ENCODE assay signal across 11 cellular contexts in genomic region chr2:181106229-181106628, GRCh38.
DNase-seq lines count a peak whose midpoint lies in the region; ATAC-seq and TF ChIP-seq lines count a peak whose summit lies in the region.
"Had no signal": no experiment of that assay in that cellular context is flagged by ENCODE, and none has a peak within 500 bp of the region (broad histone marks: within the 10 kb centered on the region; RNA-seq: fewer than 3 reads in every experiment).

No MANE protein-coding gene starts in this region.

- no peaks in the 10 kb centered on the region for H3K9me3 ChIP-seq in CD4-positive, alpha-beta T cell (ENCODE audit: control insufficient read depth, low read length)
- H3K9me3 ChIP-seq in fibroblast of lung (ENCODE audit: control insufficient read depth, insufficient read depth, low read depth, low read length) = no peaks in the 10 kb centered on the region

- CTCF ChIA-PET in CD4-positive, alpha-beta T cell (lab: Charles Lee) = interaction anchor here (3.7 to 3.8 kb wide), 2 partner anchors 351 to 361 kb away, joined by 20 to 24 read pairs; partner anchors contain the start of gene ITGA4

- H3K4me1 Mint-ChIP-seq in CD4-positive, alpha-beta T cell (ENCODE audit: low read depth) = peaks cover 43% of the 10 kb centered on the region

- no peaks in the 10 kb centered on the region for H3K27me3 ChIP-seq in CD4-positive, alpha-beta T cell (ENCODE audit: control insufficient read depth, insufficient read depth, low read length)
- H3K27me3 ChIP-seq in fibroblast of lung (ENCODE audit: control insufficient read depth, insufficient read depth, low read length) = no peaks in the 10 kb centered on the region

- H3K4me3 Mint-ChIP-seq in CD4-positive, alpha-beta T cell = no peak overlapping the region

- POLR2A ChIA-PET in CD4-positive, alpha-beta T cell (lab: Charles Lee) = interaction anchor here (0.7 to 4.3 kb wide), 4 partner anchors 24 to 356 kb away, joined by 3 to 24 read pairs (median 5); partner anchors contain the start of gene ITGA4

- H3K9ac ChIP-seq in fibroblast of lung (ENCODE audit: insufficient read depth, low read length) = no peak overlapping the region

- DNase-seq in CD4-positive, alpha-beta T cell = no peak
- peak; percentile 70 for DNase-seq in G401 (ENCODE audit: low spot score)
- peak; percentile 84 for DNase-seq in RPMI7951 (ENCODE audit: low read depth)
- peak; percentile 6 to 25 for DNase-seq in fibroblast of lung (ENCODE audit: low read depth in 2 of 2)
- no peak for DNase-seq in A172 (ENCODE audit: low spot score)
- DNase-seq in DMS53 treated with DMSO at 0.1 percent for 48 hours (lab: John Stamatoyannopoulos, UW; ENCODE audit: unreplicated experiment) = no peak
- DNase-seq: activated gamma-delta T cell treated with Interleukin-2 at 50 U/mL for 16 hours, NCI-H510A had no signal

- no peaks in the 10 kb centered on the region for H3K36me3 ChIP-seq in fibroblast of lung (ENCODE audit: control insufficient read depth, insufficient read depth, low read length)

- ATAC-seq in CD4-positive, alpha-beta T cell (ENCODE audit: poor library complexity) = no peak
- no peak for ATAC-seq in GM18498 (IDR thresholded peaks at IDR 0.05; ENCODE audit: unreplicated experiment)
- ATAC-seq in HG03457 (IDR thresholded peaks at IDR 0.05; ENCODE audit: unreplicated experiment) = no peak
- ATAC-seq: sciatic nerve had no signal

- no peak overlapping the region for H3K4me2 ChIP-seq in fibroblast of lung (ENCODE audit: extremely low read depth, insufficient read depth, low read length)

- no peaks in the 10 kb centered on the region for H3K79me2 ChIP-seq in fibroblast of lung (ENCODE audit: control insufficient read depth, insufficient read depth, low read length)

- H3K27ac ChIP-seq in CD4-positive, alpha-beta T cell (ENCODE audit: low read depth, low read length) = no peak overlapping the region
- H3K27ac ChIP-seq in fibroblast of lung (ENCODE audit: insufficient read depth, low read length) = no peak overlapping the region

- no peaks in the 10 kb centered on the region for H4K20me1 ChIP-seq in fibroblast of lung (ENCODE audit: control insufficient read depth, extremely low read depth, insufficient read depth, low read length)

- no peak for TF ChIP-seq CTCF in CD4-positive, alpha-beta T cell (IDR thresholded peaks at IDR 0.05)
- no peak for TF ChIP-seq CTCF in fibroblast of lung (conservative IDR thresholded peaks at IDR 0.05 in 1 of 2, IDR thresholded peaks at IDR 0.05 in 1 of 2; ENCODE audit: low read depth in 1 of 2, low read length in 2 of 2)

- no peak overlapping the region for H2AFZ ChIP-seq in fibroblast of lung (ENCODE audit: low read length)

- no peaks in the 10 kb centered on the region for H3K27me3 Mint-ChIP-seq in CD4-positive, alpha-beta T cell

- no peak overlapping the region for H3K4me3 ChIP-seq in fibroblast of lung (replicated peaks in 1 of 4; ENCODE audit: control extremely low read depth in 1 of 4, insufficient read depth in 1 of 4, low read depth in 3 of 4, low read length in 4 of 4)

- no peaks in the 10 kb centered on the region for H3K36me3 Mint-ChIP-seq in CD4-positive, alpha-beta T cell (ENCODE audit: low read depth)

- H3K9me3 Mint-ChIP-seq in CD4-positive, alpha-beta T cell = no peaks in the 10 kb centered on the region

- in situ Hi-C loops in G401 (cut with HindIII; ENCODE audit: low sequenced_read_pairs) = no loop called here

- peaks cover 10% of the 10 kb centered on the region for H3K4me1 ChIP-seq in fibroblast of lung (ENCODE audit: control insufficient read depth, extremely low read depth, insufficient read depth, low read length)

- intact Hi-C loops in CD4-positive, alpha-beta T cell (cut with DNase I, micrococcal nuclease) = loop anchor here in 1 of 2 experiments (5.0 to 10.0 kb wide), 4 partner anchors 36 to 201 kb away; no protein-coding TSS in a partner anchor

- peak overlapping the region; percentile 61 for H3K27ac Mint-ChIP-seq in CD4-positive, alpha-beta T cell

Comparison
In these comparisons a context has a peak if more than half of its experiments do, and no peak if none do; other contexts are left out.
1. DNase-seq: peak in G401 (single experiment), RPMI7951 (single experiment) and fibroblast of lung (2 of 2); none in CD4-positive, alpha-beta T cell (0 of 10), A172 (single experiment) and DMS53 treated with DMSO at 0.1 percent for 48 hours (single experiment).